In the genomic region with DNA sequence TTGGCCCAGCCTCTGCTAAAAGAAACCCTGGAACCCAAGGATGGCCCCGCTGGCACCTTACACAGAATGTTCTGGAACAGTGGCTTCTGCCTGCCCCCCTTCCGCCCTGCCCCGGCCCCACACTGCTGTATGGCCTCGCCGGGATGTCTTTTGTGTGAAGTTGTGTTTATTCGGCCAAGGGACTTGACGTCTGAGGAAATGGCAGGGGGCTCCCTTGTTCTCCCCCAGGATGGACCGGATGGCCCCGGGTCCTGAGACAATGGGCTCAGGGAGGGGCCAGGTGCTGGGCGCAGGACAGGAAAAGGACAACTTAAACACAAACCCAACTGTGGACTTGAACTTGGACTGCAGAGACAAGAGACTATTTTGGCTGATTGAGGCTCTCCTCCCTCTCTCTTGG, we compare ENCODE assay signal across 1 cellular context.
TF ChIP-seq lines count a peak whose summit lies in the region.

No MANE protein-coding gene starts in this region.

TF ChIP-seq in HepG2, 621 proteins besides CTCF, POLR2A, EP300 and RAD21 (continued from another document):
- TF ChIP-seq, protein P1, sequence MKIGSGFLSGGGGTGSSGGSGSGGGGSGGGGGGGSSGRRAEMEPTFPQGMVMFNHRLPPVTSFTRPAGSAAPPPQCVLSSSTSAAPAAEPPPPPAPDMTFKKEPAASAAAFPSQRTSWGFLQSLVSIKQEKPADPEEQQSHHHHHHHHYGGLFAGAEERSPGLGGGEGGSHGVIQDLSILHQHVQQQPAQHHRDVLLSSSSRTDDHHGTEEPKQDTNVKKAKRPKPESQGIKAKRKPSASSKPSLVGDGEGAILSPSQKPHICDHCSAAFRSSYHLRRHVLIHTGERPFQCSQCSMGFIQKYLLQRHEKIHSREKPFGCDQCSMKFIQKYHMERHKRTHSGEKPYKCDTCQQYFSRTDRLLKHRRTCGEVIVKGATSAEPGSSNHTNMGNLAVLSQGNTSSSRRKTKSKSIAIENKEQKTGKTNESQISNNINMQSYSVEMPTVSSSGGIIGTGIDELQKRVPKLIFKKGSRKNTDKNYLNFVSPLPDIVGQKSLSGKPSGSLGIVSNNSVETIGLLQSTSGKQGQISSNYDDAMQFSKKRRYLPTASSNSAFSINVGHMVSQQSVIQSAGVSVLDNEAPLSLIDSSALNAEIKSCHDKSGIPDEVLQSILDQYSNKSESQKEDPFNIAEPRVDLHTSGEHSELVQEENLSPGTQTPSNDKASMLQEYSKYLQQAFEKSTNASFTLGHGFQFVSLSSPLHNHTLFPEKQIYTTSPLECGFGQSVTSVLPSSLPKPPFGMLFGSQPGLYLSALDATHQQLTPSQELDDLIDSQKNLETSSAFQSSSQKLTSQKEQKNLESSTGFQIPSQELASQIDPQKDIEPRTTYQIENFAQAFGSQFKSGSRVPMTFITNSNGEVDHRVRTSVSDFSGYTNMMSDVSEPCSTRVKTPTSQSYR (CRISPR knock-in tag; IDR thresholded peaks at IDR 0.05; ENCODE audit: borderline replicate concordance), result no peak
- TF ChIP-seq ZC3H4 (CRISPR knock-in tag; IDR thresholded peaks at IDR 0.05; ENCODE audit: borderline replicate concordance), result no peak
- TF ChIP-seq, protein P2, sequence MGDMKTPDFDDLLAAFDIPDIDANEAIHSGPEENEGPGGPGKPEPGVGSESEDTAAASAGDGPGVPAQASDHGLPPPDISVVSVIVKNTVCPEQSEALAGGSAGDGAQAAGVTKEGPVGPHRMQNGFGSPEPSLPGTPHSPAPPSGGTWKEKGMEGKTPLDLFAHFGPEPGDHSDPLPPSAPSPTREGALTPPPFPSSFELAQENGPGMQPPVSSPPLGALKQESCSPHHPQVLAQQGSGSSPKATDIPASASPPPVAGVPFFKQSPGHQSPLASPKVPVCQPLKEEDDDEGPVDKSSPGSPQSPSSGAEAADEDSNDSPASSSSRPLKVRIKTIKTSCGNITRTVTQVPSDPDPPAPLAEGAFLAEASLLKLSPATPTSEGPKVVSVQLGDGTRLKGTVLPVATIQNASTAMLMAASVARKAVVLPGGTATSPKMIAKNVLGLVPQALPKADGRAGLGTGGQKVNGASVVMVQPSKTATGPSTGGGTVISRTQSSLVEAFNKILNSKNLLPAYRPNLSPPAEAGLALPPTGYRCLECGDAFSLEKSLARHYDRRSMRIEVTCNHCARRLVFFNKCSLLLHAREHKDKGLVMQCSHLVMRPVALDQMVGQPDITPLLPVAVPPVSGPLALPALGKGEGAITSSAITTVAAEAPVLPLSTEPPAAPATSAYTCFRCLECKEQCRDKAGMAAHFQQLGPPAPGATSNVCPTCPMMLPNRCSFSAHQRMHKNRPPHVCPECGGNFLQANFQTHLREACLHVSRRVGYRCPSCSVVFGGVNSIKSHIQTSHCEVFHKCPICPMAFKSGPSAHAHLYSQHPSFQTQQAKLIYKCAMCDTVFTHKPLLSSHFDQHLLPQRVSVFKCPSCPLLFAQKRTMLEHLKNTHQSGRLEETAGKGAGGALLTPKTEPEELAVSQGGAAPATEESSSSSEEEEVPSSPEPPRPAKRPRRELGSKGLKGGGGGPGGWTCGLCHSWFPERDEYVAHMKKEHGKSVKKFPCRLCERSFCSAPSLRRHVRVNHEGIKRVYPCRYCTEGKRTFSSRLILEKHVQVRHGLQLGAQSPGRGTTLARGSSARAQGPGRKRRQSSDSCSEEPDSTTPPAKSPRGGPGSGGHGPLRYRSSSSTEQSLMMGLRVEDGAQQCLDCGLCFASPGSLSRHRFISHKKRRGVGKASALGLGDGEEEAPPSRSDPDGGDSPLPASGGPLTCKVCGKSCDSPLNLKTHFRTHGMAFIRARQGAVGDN (CRISPR knock-in tag; IDR thresholded peaks at IDR 0.05), result peak; percentile 57
TF ChIP-seq in HepG2: peak in this region for 3.
